In the genomic region with DNA sequence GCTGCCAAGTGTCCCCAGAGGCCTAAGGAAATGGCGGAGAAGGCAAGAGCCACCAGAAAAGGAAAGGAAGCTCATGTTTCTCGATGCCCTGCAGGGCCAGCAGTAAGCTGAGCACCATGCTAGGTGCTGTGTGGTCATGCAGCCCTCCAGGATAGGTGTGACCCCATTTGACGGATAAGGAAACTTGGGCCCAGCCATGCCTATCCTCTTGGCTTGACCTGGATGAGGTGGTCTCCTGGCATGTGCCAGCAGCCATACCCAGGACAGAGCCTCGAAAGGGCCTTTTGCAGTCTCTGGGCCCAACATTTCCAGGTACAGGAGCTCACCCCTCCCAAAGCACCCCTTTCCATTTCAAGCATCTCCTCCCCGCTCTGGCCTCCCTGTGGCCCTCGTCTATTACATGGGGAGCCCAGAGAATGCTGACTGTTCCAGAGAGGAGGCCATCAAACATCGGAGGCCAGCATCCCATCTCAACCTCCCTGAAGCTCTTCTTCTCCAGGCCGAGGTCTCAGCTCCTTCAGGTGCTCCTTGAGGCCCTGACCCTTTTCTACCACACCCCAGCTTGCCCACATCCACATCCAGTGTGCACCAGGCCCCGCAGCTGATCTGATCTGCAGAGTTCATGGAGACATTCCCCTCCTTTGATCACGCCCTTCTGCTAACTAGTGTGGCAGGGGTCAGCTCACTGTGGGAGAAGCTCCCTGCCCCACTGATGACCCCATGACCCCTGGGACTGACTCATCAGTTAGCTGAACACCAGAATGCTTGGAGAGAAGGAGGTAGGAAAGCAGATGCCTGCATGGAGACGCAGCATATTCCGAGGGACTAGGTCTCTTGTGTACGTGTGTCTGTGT, we compare ENCODE assay signal across 1 cellular context.
A peak's percentile ranks its signal among the peaks of the same experiment; 100 is the strongest.
TF ChIP-seq lines count a peak whose summit lies in the region.

No MANE protein-coding gene starts in this region.

TF ChIP-seq in HepG2, 621 proteins besides CTCF, POLR2A, EP300 and RAD21 (continued from another document):
- TF ChIP-seq, protein P1, sequence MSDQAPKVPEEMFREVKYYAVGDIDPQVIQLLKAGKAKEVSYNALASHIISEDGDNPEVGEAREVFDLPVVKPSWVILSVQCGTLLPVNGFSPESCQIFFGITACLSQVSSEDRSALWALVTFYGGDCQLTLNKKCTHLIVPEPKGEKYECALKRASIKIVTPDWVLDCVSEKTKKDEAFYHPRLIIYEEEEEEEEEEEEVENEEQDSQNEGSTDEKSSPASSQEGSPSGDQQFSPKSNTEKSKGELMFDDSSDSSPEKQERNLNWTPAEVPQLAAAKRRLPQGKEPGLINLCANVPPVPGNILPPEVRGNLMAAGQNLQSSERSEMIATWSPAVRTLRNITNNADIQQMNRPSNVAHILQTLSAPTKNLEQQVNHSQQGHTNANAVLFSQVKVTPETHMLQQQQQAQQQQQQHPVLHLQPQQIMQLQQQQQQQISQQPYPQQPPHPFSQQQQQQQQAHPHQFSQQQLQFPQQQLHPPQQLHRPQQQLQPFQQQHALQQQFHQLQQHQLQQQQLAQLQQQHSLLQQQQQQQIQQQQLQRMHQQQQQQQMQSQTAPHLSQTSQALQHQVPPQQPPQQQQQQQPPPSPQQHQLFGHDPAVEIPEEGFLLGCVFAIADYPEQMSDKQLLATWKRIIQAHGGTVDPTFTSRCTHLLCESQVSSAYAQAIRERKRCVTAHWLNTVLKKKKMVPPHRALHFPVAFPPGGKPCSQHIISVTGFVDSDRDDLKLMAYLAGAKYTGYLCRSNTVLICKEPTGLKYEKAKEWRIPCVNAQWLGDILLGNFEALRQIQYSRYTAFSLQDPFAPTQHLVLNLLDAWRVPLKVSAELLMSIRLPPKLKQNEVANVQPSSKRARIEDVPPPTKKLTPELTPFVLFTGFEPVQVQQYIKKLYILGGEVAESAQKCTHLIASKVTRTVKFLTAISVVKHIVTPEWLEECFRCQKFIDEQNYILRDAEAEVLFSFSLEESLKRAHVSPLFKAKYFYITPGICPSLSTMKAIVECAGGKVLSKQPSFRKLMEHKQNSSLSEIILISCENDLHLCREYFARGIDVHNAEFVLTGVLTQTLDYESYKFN (CRISPR knock-in tag; conservative IDR thresholded peaks at IDR 0.05), result peak; percentile 71
- TF ChIP-seq ZNF878 (CRISPR knock-in tag; IDR thresholded peaks at IDR 0.05) (no peak), ZNF614 (CRISPR knock-in tag; IDR thresholded peaks at IDR 0.05; ENCODE audit: borderline replicate concordance) (no peak), FOSL2 (CRISPR knock-in tag; IDR thresholded peaks at IDR 0.05) (peak; percentile 91), HCFC1 (IDR thresholded peaks at IDR 0.05; ENCODE audit: low read depth, low read length) (no peak), SETDB1 (CRISPR knock-in tag; IDR thresholded peaks at IDR 0.05; ENCODE audit: borderline replicate concordance) (no peak), JUN (CRISPR knock-in tag; IDR thresholded peaks at IDR 0.05) (peak; percentile 92), SAP130 (CRISPR knock-in tag; IDR thresholded peaks at IDR 0.05; ENCODE audit: low read depth) (peak; percentile 49), ZNF572 (CRISPR knock-in tag; IDR thresholded peaks at IDR 0.05) (0 out of 2 replicates have a peak, but pooled peaks have one; percentile 44), MAFK (conservative IDR thresholded peaks at IDR 0.05 in 1 of 2, IDR thresholded peaks at IDR 0.05 in 1 of 2; ENCODE audit: low read length in 2 of 2) (peak; percentile 35 to 36; a peak in 2 of 4 replicates), ZNF292 (CRISPR knock-in tag; IDR thresholded peaks at IDR 0.05; ENCODE audit: borderline replicate concordance, low read depth) (peak; percentile 67; the same call in 1 of the 2 replicates), ZBTB7A (CRISPR knock-in tag; IDR thresholded peaks at IDR 0.05) (peak; percentile 68; the same call in 1 of the 2 replicates), NR2F1 (CRISPR knock-in tag; IDR thresholded peaks at IDR 0.05) (peak; percentile 97 to 98), NR2F2 (IDR thresholded peaks at IDR 0.05; ENCODE audit: borderline replicate concordance, low read depth) (peak; percentile 92), BCL6 (CRISPR knock-in tag; IDR thresholded peaks at IDR 0.05) (peak; percentile 42; the same call in 1 of the 2 replicates), POGZ (CRISPR knock-in tag; IDR thresholded peaks at IDR 0.05) (0 out of 2 replicates have a peak, but pooled peaks have one; percentile 8), MTA1 (CRISPR knock-in tag; IDR thresholded peaks at IDR 0.05; ENCODE audit: borderline replicate concordance) (0 out of 2 replicates have a peak, but pooled peaks have one; percentile 32), NR2C2 (CRISPR knock-in tag; IDR thresholded peaks at IDR 0.05; ENCODE audit: borderline replicate concordance) (peak; percentile 68)
- TF ChIP-seq, protein P2, sequence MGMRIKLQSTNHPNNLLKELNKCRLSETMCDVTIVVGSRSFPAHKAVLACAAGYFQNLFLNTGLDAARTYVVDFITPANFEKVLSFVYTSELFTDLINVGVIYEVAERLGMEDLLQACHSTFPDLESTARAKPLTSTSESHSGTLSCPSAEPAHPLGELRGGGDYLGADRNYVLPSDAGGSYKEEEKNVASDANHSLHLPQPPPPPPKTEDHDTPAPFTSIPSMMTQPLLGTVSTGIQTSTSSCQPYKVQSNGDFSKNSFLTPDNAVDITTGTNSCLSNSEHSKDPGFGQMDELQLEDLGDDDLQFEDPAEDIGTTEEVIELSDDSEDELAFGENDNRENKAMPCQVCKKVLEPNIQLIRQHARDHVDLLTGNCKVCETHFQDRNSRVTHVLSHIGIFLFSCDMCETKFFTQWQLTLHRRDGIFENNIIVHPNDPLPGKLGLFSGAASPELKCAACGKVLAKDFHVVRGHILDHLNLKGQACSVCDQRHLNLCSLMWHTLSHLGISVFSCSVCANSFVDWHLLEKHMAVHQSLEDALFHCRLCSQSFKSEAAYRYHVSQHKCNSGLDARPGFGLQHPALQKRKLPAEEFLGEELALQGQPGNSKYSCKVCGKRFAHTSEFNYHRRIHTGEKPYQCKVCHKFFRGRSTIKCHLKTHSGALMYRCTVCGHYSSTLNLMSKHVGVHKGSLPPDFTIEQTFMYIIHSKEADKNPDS (CRISPR knock-in tag; IDR thresholded peaks at IDR 0.05), result peak; percentile 12; the same call in 1 of the 2 replicates
- TF ChIP-seq, protein P3, sequence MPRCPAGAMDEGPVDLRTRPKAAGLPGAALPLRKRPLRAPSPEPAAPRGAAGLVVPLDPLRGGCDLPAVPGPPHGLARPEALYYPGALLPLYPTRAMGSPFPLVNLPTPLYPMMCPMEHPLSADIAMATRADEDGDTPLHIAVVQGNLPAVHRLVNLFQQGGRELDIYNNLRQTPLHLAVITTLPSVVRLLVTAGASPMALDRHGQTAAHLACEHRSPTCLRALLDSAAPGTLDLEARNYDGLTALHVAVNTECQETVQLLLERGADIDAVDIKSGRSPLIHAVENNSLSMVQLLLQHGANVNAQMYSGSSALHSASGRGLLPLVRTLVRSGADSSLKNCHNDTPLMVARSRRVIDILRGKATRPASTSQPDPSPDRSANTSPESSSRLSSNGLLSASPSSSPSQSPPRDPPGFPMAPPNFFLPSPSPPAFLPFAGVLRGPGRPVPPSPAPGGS (CRISPR knock-in tag; IDR thresholded peaks at IDR 0.05), result no peak
- TF ChIP-seq, protein P4, sequence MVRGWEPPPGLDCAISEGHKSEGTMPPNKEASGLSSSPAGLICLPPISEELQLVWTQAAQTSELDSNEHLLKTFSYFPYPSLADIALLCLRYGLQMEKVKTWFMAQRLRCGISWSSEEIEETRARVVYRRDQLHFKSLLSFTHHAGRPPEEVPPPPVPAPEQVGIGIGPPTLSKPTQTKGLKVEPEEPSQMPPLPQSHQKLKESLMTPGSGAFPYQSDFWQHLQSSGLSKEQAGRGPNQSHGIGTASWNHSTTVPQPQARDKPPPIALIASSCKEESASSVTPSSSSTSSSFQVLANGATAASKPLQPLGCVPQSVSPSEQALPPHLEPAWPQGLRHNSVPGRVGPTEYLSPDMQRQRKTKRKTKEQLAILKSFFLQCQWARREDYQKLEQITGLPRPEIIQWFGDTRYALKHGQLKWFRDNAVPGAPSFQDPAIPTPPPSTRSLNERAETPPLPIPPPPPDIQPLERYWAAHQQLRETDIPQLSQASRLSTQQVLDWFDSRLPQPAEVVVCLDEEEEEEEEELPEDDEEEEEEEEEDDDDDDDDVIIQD (CRISPR knock-in tag; IDR thresholded peaks at IDR 0.05; ENCODE audit: low read depth), result 0 out of 2 replicates have a peak, but pooled peaks have one; percentile 18
- TF ChIP-seq, protein P5, sequence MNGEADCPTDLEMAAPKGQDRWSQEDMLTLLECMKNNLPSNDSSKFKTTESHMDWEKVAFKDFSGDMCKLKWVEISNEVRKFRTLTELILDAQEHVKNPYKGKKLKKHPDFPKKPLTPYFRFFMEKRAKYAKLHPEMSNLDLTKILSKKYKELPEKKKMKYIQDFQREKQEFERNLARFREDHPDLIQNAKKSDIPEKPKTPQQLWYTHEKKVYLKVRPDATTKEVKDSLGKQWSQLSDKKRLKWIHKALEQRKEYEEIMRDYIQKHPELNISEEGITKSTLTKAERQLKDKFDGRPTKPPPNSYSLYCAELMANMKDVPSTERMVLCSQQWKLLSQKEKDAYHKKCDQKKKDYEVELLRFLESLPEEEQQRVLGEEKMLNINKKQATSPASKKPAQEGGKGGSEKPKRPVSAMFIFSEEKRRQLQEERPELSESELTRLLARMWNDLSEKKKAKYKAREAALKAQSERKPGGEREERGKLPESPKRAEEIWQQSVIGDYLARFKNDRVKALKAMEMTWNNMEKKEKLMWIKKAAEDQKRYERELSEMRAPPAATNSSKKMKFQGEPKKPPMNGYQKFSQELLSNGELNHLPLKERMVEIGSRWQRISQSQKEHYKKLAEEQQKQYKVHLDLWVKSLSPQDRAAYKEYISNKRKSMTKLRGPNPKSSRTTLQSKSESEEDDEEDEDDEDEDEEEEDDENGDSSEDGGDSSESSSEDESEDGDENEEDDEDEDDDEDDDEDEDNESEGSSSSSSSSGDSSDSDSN (CRISPR knock-in tag; IDR thresholded peaks at IDR 0.05), result 0 out of 2 replicates have a peak, but pooled peaks have one; percentile 14
- TF ChIP-seq, protein P6, sequence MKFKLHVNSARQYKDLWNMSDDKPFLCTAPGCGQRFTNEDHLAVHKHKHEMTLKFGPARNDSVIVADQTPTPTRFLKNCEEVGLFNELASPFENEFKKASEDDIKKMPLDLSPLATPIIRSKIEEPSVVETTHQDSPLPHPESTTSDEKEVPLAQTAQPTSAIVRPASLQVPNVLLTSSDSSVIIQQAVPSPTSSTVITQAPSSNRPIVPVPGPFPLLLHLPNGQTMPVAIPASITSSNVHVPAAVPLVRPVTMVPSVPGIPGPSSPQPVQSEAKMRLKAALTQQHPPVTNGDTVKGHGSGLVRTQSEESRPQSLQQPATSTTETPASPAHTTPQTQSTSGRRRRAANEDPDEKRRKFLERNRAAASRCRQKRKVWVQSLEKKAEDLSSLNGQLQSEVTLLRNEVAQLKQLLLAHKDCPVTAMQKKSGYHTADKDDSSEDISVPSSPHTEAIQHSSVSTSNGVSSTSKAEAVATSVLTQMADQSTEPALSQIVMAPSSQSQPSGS (CRISPR knock-in tag; IDR thresholded peaks at IDR 0.05), result no peak
- TF ChIP-seq, protein P7, sequence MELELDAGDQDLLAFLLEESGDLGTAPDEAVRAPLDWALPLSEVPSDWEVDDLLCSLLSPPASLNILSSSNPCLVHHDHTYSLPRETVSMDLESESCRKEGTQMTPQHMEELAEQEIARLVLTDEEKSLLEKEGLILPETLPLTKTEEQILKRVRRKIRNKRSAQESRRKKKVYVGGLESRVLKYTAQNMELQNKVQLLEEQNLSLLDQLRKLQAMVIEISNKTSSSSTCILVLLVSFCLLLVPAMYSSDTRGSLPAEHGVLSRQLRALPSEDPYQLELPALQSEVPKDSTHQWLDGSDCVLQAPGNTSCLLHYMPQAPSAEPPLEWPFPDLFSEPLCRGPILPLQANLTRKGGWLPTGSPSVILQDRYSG (CRISPR knock-in tag; IDR thresholded peaks at IDR 0.05), result no peak
- TF ChIP-seq, protein P8, sequence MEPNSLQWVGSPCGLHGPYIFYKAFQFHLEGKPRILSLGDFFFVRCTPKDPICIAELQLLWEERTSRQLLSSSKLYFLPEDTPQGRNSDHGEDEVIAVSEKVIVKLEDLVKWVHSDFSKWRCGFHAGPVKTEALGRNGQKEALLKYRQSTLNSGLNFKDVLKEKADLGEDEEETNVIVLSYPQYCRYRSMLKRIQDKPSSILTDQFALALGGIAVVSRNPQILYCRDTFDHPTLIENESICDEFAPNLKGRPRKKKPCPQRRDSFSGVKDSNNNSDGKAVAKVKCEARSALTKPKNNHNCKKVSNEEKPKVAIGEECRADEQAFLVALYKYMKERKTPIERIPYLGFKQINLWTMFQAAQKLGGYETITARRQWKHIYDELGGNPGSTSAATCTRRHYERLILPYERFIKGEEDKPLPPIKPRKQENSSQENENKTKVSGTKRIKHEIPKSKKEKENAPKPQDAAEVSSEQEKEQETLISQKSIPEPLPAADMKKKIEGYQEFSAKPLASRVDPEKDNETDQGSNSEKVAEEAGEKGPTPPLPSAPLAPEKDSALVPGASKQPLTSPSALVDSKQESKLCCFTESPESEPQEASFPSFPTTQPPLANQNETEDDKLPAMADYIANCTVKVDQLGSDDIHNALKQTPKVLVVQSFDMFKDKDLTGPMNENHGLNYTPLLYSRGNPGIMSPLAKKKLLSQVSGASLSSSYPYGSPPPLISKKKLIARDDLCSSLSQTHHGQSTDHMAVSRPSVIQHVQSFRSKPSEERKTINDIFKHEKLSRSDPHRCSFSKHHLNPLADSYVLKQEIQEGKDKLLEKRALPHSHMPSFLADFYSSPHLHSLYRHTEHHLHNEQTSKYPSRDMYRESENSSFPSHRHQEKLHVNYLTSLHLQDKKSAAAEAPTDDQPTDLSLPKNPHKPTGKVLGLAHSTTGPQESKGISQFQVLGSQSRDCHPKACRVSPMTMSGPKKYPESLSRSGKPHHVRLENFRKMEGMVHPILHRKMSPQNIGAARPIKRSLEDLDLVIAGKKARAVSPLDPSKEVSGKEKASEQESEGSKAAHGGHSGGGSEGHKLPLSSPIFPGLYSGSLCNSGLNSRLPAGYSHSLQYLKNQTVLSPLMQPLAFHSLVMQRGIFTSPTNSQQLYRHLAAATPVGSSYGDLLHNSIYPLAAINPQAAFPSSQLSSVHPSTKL (CRISPR knock-in tag; IDR thresholded peaks at IDR 0.05), result peak; percentile 70
- TF ChIP-seq, protein P9, sequence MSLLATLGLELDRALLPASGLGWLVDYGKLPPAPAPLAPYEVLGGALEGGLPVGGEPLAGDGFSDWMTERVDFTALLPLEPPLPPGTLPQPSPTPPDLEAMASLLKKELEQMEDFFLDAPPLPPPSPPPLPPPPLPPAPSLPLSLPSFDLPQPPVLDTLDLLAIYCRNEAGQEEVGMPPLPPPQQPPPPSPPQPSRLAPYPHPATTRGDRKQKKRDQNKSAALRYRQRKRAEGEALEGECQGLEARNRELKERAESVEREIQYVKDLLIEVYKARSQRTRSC (CRISPR knock-in tag; IDR thresholded peaks at IDR 0.05; ENCODE audit: low read depth), result 0 out of 2 replicates have a peak, but pooled peaks have one; percentile 14
- TF ChIP-seq, protein P10, sequence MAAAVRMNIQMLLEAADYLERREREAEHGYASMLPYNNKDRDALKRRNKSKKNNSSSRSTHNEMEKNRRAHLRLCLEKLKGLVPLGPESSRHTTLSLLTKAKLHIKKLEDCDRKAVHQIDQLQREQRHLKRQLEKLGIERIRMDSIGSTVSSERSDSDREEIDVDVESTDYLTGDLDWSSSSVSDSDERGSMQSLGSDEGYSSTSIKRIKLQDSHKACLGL (CRISPR knock-in tag; IDR thresholded peaks at IDR 0.05), result no peak
- TF ChIP-seq, protein P11, sequence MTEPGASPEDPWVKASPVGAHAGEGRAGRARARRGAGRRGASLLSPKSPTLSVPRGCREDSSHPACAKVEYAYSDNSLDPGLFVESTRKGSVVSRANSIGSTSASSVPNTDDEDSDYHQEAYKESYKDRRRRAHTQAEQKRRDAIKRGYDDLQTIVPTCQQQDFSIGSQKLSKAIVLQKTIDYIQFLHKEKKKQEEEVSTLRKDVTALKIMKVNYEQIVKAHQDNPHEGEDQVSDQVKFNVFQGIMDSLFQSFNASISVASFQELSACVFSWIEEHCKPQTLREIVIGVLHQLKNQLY (CRISPR knock-in tag; IDR thresholded peaks at IDR 0.05), result 0 out of 2 replicates have a peak, but pooled peaks have one; percentile 40
TF ChIP-seq in HepG2: peak in this region for 66.
